Comparison of ENCODE assay signal across 8 cellular contexts in the genomic region with DNA sequence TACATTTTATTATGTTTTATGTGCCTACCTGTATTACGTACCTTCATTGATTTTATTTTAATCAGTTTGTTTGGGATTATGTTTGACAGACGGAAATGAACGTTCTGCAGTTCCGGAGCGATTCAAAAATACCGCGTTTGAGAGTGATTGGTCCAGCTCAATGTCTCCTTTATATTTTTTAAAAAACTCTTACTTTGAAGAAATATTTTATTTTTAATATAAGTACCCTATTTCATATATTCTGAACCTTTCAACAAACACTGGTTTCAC.
DNase-seq lines count a peak whose midpoint lies in the region; ATAC-seq and TF ChIP-seq lines count a peak whose summit lies in the region.

No MANE protein-coding gene starts in this region.

- no peaks in the 10 kb centered on the region for H3K27me3 Mint-ChIP-seq in natural killer cell treated with Interleukin-12 subunit alpha and Interleukin-12 subunit beta and Interleukin-15 and Interleukin-18, amount 100 ng/mL, for 72 hours

- H3K4me3 ChIP-seq in SU-DHL-6 (ENCODE audit: insufficient read depth, low read length, poor library complexity, severe bottlenecking) (peak overlapping the region; percentile 33), endocrine pancreas (ENCODE audit: control insufficient read depth, insufficient read depth, low read length) (peak overlapping the region; percentile 16)

- TF ChIP-seq CTCF in SU-DHL-6 (IDR thresholded peaks at IDR 0.05; ENCODE audit: insufficient read depth, low read length, poor library complexity, severe bottlenecking), result no peak

- no peaks in the 10 kb centered on the region for H3K9me2 ChIP-seq in SU-DHL-6 (replicated peaks; ENCODE audit: insufficient read depth, low read length)

- ATAC-seq in natural killer cell treated with Interleukin-12 subunit alpha and Interleukin-12 subunit beta and Interleukin-15 and Interleukin-18, amount 100 ng/mL, for 72 hours, result no peak
- ATAC-seq in HG03521 (IDR thresholded peaks at IDR 0.05; ENCODE audit: unreplicated experiment), result no peak

- H3K27ac ChIP-seq in SU-DHL-6 (ENCODE audit: low read depth, low read length), result peak overlapping the region; percentile 81

- H3K9me3 ChIP-seq in SU-DHL-6 (ENCODE audit: insufficient read depth, low read length) (no peaks in the 10 kb centered on the region), endocrine pancreas (ENCODE audit: control insufficient read depth, low read length) (no peaks in the 10 kb centered on the region)

- H3K36me3 ChIP-seq in SU-DHL-6 (ENCODE audit: low read length) (peaks cover 5% of the 10 kb centered on the region; the same call in 1 of the 2 replicates), endocrine pancreas (ENCODE audit: control insufficient read depth, insufficient read depth, low read length) (peaks cover 2% of the 10 kb centered on the region)

- H3K4me2 ChIP-seq in SU-DHL-6 (ENCODE audit: low read depth, low read length, poor library complexity, severe bottlenecking), result peak overlapping the region; percentile 50

- no peaks in the 10 kb centered on the region for H3K79me2 ChIP-seq in SU-DHL-6 (ENCODE audit: insufficient read depth, low read length)

- peak overlapping the region; percentile 86 for H2AFZ ChIP-seq in SU-DHL-6 (ENCODE audit: low read depth, low read length, severe bottlenecking)

- H3K9ac ChIP-seq in SU-DHL-6 (ENCODE audit: low read length), result peak overlapping the region; percentile 27; the same call in 1 of the 2 replicates
- H3K9ac ChIP-seq in endocrine pancreas (ENCODE audit: control insufficient read depth, insufficient read depth, low read length), result no peak overlapping the region

- H3K27me3 ChIP-seq in SU-DHL-6 (ENCODE audit: low read length), result no peaks in the 10 kb centered on the region
- H3K27me3 ChIP-seq in endocrine pancreas (ENCODE audit: control insufficient read depth, insufficient read depth, low read length), result peaks cover 21% of the 10 kb centered on the region

- H3K4me3 Mint-ChIP-seq in natural killer cell treated with Interleukin-12 subunit alpha and Interleukin-12 subunit beta and Interleukin-15 and Interleukin-18, amount 100 ng/mL, for 72 hours, result peak overlapping the region; percentile 93

- no peaks in the 10 kb centered on the region; the same call in 1 of the 2 replicates for H3F3A ChIP-seq in SU-DHL-6 (ENCODE audit: insufficient read depth)

- H3K27ac Mint-ChIP-seq in natural killer cell treated with Interleukin-12 subunit alpha and Interleukin-12 subunit beta and Interleukin-15 and Interleukin-18, amount 100 ng/mL, for 72 hours, result peak overlapping the region; percentile 98 to 99

- H3K4me1 ChIP-seq in endocrine pancreas (ENCODE audit: control insufficient read depth, insufficient read depth, low read length), result no peaks in the 10 kb centered on the region

- peaks cover 46 to 58% of the 10 kb centered on the region in 2 donors for H3K4me1 Mint-ChIP-seq in natural killer cell treated with Interleukin-12 subunit alpha and Interleukin-12 subunit beta and Interleukin-15 and Interleukin-18, amount 100 ng/mL, for 72 hours (ENCODE audit: low read depth in 2 of 2)

- no peaks in the 10 kb centered on the region for H3K36me3 Mint-ChIP-seq in natural killer cell treated with Interleukin-12 subunit alpha and Interleukin-12 subunit beta and Interleukin-15 and Interleukin-18, amount 100 ng/mL, for 72 hours

- DNase-seq in activated CD8-positive, alpha-beta memory T cell treated with anti-CD3 and anti-CD28 coated beads, Interleukin-2, amount 50 U/mL, for 4 hours, result peak; percentile 47
- DNase-seq in activated CD8-positive, alpha-beta memory T cell treated with anti-CD3 and anti-CD28 coated beads for 24 hours, result no peak
- no peak for DNase-seq in natural killer cell treated with Interleukin-12 subunit alpha and Interleukin-12 subunit beta and Interleukin-15 and Interleukin-18, amount 100 ng/mL, for 72 hours (ENCODE audit: low spot score)
- DNase-seq in NCI-H82 (lab: John Stamatoyannopoulos, UW), result no peak
- DNase-seq in NAMALWA (ENCODE audit: low spot score), result no peak

- H4K20me1 ChIP-seq in SU-DHL-6 (ENCODE audit: low read depth, low read length), result no peaks in the 10 kb centered on the region

- no peaks in the 10 kb centered on the region for H3K9me3 Mint-ChIP-seq in natural killer cell treated with Interleukin-12 subunit alpha and Interleukin-12 subunit beta and Interleukin-15 and Interleukin-18, amount 100 ng/mL, for 72 hours
